In the genomic region with DNA sequence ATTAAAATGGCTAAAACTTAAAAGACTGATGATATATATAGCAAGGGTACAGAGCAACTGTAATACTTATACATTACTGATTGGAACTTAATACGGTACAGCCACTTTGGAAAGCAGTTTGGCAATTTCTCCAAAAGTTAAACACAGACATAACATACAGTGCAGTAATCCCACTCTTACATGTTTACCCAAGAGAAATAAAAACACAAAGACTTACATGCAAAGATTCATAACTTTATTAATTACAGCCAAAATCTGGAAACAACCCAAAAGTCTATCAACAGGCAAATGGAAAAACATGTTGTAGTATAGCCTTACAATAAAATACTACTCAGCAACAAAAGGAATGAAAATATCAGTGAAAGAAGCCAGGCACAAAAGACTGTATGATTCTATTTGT, we compare ENCODE assay signal across 24 cellular contexts.
"Had no signal": no experiment of that assay in that cellular context is flagged by ENCODE, and none has a peak within 500 bp of the region (broad histone marks: within the 10 kb centered on the region; RNA-seq: fewer than 3 reads in every experiment).

No MANE protein-coding gene starts in this region.

- H3K4me3 Mint-ChIP-seq: dendritic cell treated with granulocyte-macrophage colony-stimulating factor and Interleukin-4, amounts not matched to agents 40 ng/mL and 50 ng/mL, for 4 days; effector memory CD8-positive, alpha-beta T cell; endodermal cell had no signal

- H3K36me3 ChIP-seq: colonic mucosa, esophagus muscularis mucosa, esophagus squamous epithelium, gastrocnemius medialis, gastroesophageal sphincter, heart left ventricle, heart right ventricle had no signal

- H3K27me3 Mint-ChIP-seq: dendritic cell treated with granulocyte-macrophage colony-stimulating factor and Interleukin-4, amounts not matched to agents 40 ng/mL and 50 ng/mL, for 4 days; effector memory CD8-positive, alpha-beta T cell had no signal

- H3K27me3 ChIP-seq: colonic mucosa, dorsolateral prefrontal cortex, esophagus muscularis mucosa, esophagus squamous epithelium, foreskin keratinocyte, gastrocnemius medialis, gastroesophageal sphincter, heart left ventricle, heart right ventricle had no signal

- DNase-seq: colonic mucosa; cortex of kidney; dermis blood vessel endothelial cell; dorsolateral prefrontal cortex; effector CD4-positive, alpha-beta T cell; effector CD8-positive, alpha-beta T cell; effector memory CD4-positive, alpha-beta T cell; effector memory CD8-positive, alpha-beta T cell; endodermal cell; erythroblast; esophagus squamous epithelium; foreskin fibroblast; foreskin keratinocyte; foreskin melanocyte; gastrocnemius medialis; glutamatergic neuron; head of caudate nucleus; heart left ventricle; heart right ventricle had no signal

- H3K4me3 ChIP-seq: colonic mucosa, coronary artery, dorsolateral prefrontal cortex, esophagus muscularis mucosa, esophagus squamous epithelium, gastrocnemius medialis, gastroesophageal sphincter, heart left ventricle, heart right ventricle had no signal

- H3K27ac Mint-ChIP-seq: dendritic cell treated with granulocyte-macrophage colony-stimulating factor and Interleukin-4, amounts not matched to agents 40 ng/mL and 50 ng/mL, for 4 days; effector memory CD8-positive, alpha-beta T cell; endodermal cell had no signal

- H3K4me1 ChIP-seq: colonic mucosa, esophagus muscularis mucosa, esophagus squamous epithelium, gastrocnemius medialis, gastroesophageal sphincter, heart left ventricle, heart right ventricle had no signal

- H3K9me3 ChIP-seq: colonic mucosa, esophagus muscularis mucosa, esophagus squamous epithelium, gastrocnemius medialis had no signal

- H3K4me1 Mint-ChIP-seq: endodermal cell had no signal

- H3K27ac ChIP-seq: colonic mucosa, coronary artery, dorsolateral prefrontal cortex, epithelial cell of prostate, esophagus muscularis mucosa, esophagus squamous epithelium, foreskin keratinocyte, gastrocnemius medialis, gastroesophageal sphincter, heart left ventricle, heart right ventricle had no signal
